ENCODE assay signal across 2 cellular contexts in the genomic region with DNA sequence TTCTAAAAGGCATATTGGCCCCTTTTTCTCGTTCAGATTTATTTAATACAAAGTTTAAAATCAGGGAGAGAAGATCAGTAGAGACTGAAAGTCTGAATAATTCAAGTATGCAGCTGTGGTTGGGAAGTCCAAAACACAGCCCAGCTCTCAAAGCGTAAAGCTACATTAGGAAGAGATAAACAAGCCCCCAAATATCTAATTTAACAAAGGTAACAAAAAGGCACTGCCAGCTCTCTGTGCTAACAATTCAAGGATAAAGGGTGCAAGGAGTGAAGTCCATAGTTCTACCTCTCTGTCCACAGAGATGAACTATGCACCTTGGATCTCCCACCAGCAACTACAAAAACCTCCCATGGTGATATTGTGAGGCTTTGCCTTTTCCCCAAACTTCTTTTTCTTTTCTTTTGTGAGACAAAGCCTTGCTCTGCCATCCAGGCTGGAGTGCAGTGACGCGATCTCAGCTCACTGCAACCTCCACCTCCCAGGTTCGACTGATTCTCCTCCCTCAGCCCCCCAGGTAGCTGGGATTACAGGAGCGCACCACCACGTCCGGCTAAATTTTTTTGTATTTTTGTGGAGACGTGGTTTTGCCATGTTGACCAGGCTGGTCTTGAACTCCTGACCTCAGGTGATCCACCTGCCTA.
TF ChIP-seq lines count a peak whose summit lies in the region.

No MANE protein-coding gene starts in this region.

TF ChIP-seq in GM23338, 12 proteins besides CTCF, POLR2A, EP300 and RAD21 (continued from another document and continues in another):
- TF ChIP-seq, protein P1, sequence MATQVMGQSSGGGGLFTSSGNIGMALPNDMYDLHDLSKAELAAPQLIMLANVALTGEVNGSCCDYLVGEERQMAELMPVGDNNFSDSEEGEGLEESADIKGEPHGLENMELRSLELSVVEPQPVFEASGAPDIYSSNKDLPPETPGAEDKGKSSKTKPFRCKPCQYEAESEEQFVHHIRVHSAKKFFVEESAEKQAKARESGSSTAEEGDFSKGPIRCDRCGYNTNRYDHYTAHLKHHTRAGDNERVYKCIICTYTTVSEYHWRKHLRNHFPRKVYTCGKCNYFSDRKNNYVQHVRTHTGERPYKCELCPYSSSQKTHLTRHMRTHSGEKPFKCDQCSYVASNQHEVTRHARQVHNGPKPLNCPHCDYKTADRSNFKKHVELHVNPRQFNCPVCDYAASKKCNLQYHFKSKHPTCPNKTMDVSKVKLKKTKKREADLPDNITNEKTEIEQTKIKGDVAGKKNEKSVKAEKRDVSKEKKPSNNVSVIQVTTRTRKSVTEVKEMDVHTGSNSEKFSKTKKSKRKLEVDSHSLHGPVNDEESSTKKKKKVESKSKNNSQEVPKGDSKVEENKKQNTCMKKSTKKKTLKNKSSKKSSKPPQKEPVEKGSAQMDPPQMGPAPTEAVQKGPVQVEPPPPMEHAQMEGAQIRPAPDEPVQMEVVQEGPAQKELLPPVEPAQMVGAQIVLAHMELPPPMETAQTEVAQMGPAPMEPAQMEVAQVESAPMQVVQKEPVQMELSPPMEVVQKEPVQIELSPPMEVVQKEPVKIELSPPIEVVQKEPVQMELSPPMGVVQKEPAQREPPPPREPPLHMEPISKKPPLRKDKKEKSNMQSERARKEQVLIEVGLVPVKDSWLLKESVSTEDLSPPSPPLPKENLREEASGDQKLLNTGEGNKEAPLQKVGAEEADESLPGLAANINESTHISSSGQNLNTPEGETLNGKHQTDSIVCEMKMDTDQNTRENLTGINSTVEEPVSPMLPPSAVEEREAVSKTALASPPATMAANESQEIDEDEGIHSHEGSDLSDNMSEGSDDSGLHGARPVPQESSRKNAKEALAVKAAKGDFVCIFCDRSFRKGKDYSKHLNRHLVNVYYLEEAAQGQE (IDR thresholded peaks at IDR 0.05; ENCODE audit: unreplicated experiment), result no peak
- TF ChIP-seq POLR2AphosphoS5 (IDR thresholded peaks at IDR 0.05; ENCODE audit: low read depth) (no peak), ZNF331 (CRISPR knock-in tag; IDR thresholded peaks at IDR 0.05; ENCODE audit: low read depth) (no peak), NANOG (IDR thresholded peaks at IDR 0.05; ENCODE audit: borderline replicate concordance) (no peak), JUNB (IDR thresholded peaks at IDR 0.05; ENCODE audit: unreplicated experiment) (no peak), CREB1 (CRISPR knock-in tag; IDR thresholded peaks at IDR 0.05; ENCODE audit: low read depth) (peak; percentile 69; the same call in 1 of the 2 replicates)
- TF ChIP-seq, protein P2, sequence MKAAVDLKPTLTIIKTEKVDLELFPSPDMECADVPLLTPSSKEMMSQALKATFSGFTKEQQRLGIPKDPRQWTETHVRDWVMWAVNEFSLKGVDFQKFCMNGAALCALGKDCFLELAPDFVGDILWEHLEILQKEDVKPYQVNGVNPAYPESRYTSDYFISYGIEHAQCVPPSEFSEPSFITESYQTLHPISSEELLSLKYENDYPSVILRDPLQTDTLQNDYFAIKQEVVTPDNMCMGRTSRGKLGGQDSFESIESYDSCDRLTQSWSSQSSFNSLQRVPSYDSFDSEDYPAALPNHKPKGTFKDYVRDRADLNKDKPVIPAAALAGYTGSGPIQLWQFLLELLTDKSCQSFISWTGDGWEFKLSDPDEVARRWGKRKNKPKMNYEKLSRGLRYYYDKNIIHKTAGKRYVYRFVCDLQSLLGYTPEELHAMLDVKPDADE (IDR thresholded peaks at IDR 0.05), result no peak
- TF ChIP-seq, protein P3, sequence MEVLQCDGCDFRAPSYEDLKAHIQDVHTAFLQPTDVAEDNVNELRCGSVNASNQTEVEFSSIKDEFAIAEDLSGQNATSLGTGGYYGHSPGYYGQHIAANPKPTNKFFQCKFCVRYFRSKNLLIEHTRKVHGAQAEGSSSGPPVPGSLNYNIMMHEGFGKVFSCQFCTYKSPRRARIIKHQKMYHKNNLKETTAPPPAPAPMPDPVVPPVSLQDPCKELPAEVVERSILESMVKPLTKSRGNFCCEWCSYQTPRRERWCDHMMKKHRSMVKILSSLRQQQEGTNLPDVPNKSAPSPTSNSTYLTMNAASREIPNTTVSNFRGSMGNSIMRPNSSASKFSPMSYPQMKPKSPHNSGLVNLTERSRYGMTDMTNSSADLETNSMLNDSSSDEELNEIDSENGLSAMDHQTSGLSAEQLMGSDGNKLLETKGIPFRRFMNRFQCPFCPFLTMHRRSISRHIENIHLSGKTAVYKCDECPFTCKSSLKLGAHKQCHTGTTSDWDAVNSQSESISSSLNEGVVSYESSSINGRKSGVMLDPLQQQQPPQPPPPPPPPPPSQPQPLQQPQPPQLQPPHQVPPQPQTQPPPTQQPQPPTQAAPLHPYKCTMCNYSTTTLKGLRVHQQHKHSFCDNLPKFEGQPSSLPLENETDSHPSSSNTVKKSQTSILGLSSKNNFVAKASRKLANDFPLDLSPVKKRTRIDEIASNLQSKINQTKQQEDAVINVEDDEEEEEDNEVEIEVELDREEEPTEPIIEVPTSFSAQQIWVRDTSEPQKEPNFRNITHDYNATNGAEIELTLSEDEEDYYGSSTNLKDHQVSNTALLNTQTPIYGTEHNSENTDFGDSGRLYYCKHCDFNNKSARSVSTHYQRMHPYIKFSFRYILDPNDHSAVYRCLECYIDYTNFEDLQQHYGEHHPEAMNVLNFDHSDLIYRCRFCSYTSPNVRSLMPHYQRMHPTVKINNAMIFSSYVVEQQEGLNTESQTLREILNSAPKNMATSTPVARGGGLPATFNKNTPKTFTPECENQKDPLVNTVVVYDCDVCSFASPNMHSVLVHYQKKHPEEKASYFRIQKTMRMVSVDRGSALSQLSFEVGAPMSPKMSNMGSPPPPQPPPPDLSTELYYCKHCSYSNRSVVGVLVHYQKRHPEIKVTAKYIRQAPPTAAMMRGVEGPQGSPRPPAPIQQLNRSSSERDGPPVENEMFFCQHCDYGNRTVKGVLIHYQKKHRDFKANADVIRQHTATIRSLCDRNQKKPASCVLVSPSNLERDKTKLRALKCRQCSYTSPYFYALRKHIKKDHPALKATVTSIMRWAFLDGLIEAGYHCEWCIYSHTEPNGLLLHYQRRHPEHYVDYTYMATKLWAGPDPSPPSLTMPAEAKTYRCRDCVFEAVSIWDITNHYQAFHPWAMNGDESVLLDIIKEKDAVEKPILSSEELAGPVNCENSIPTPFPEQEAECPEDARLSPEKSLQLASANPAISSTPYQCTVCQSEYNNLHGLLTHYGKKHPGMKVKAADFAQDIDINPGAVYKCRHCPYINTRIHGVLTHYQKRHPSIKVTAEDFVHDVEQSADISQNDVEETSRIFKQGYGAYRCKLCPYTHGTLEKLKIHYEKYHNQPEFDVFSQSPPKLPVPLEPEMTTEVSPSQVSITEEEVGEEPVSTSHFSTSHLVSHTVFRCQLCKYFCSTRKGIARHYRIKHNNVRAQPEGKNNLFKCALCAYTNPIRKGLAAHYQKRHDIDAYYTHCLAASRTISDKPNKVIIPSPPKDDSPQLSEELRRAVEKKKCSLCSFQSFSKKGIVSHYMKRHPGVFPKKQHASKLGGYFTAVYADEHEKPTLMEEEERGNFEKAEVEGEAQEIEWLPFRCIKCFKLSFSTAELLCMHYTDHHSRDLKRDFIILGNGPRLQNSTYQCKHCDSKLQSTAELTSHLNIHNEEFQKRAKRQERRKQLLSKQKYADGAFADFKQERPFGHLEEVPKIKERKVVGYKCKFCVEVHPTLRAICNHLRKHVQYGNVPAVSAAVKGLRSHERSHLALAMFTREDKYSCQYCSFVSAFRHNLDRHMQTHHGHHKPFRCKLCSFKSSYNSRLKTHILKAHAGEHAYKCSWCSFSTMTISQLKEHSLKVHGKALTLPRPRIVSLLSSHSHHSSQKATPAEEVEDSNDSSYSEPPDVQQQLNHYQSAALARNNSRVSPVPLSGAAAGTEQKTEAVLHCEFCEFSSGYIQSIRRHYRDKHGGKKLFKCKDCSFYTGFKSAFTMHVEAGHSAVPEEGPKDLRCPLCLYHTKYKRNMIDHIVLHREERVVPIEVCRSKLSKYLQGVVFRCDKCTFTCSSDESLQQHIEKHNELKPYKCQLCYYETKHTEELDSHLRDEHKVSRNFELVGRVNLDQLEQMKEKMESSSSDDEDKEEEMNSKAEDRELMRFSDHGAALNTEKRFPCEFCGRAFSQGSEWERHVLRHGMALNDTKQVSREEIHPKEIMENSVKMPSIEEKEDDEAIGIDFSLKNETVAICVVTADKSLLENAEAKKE (CRISPR knock-in tag; IDR thresholded peaks at IDR 0.05), result peak; percentile 83

TF ChIP-seq in WTC11, 78 proteins besides CTCF, POLR2A, EP300 and RAD21 (continued from another document):
- TF ChIP-seq, protein P4, sequence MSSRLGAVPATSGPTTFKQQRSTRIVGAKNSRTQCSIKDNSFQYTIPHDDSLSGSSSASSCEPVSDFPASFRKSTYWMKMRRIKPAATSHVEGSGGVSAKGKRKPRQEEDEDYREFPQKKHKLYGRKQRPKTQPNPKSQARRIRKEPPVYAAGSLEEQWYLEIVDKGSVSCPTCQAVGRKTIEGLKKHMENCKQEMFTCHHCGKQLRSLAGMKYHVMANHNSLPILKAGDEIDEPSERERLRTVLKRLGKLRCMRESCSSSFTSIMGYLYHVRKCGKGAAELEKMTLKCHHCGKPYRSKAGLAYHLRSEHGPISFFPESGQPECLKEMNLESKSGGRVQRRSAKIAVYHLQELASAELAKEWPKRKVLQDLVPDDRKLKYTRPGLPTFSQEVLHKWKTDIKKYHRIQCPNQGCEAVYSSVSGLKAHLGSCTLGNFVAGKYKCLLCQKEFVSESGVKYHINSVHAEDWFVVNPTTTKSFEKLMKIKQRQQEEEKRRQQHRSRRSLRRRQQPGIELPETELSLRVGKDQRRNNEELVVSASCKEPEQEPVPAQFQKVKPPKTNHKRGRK (CRISPR knock-in tag; IDR thresholded peaks at IDR 0.05; ENCODE audit: borderline replicate concordance), result no peak
- TF ChIP-seq TEAD4 (CRISPR knock-in tag; IDR thresholded peaks at IDR 0.05) (no peak), ZNF138 (CRISPR knock-in tag; conservative IDR thresholded peaks at IDR 0.05) (no peak), KAT7 (CRISPR knock-in tag; IDR thresholded peaks at IDR 0.05; ENCODE audit: borderline replicate concordance) (no peak)
